ENCODE assay signal across 22 cellular contexts in the genomic region with DNA sequence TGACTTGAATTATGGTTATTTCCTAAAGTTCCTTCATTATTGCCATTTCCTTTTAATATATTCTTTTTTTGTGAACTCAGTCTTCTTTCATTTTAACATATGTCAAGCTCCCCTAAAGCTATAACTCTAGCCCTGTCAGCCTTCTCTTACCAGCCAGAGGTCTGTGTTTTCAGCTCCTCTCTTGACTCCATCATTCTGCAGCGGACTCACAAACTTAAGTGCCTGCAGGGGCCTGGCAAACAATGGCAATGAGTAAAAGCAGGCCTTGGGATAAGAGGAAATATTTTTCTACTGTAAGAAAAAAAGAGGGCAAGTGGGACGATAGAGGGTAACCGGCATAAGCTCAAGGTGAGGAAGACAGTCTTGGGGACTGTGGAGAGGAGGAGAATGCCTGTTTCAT.
"Had no signal": no experiment of that assay in that cellular context is flagged by ENCODE, and none has a peak within 500 bp of the region (broad histone marks: within the 10 kb centered on the region; RNA-seq: fewer than 3 reads in every experiment).

No MANE protein-coding gene starts in this region.

- H3K4me3 Mint-ChIP-seq: activated CD4-positive, alpha-beta memory T cell treated with anti-CD3 and anti-CD28 coated beads, Interleukin-2, amount 10 ng/mL, durations not matched to agents 7 days and 5 days; activated naive CD4-positive, alpha-beta T cell treated with anti-CD3 and anti-CD28 coated beads, Interleukin-2, amount 50 U/mL, for 24 hours; activated T-cell treated with anti-CD3 and anti-CD28 coated beads, Interleukin-2, amount 50 U/mL, for 72 hours; central memory CD8-positive, alpha-beta T cell had no signal

- H3K4me3 ChIP-seq: K562 had no signal

- H3K9me3 Mint-ChIP-seq: activated CD4-positive, alpha-beta memory T cell treated with anti-CD3 and anti-CD28 coated beads, Interleukin-2, amount 10 ng/mL, durations not matched to agents 7 days and 5 days; activated naive CD4-positive, alpha-beta T cell treated with anti-CD3 and anti-CD28 coated beads, Interleukin-2, amount 50 U/mL, for 24 hours; activated T-cell treated with anti-CD3 and anti-CD28 coated beads, Interleukin-2, amount 50 U/mL, for 72 hours; activated T-helper 2 cell treated with anti-CD3 and anti-CD28 coated beads, Interferon-gamma antibody, Interleukin-2, Interleukin-4, amounts not matched to agents 10 μg/mL and 5 μg/mL and 100 μg/mL, durations not matched to agents 14 hours and 24 hours and 36 hours; central memory CD8-positive, alpha-beta T cell had no signal

- H3K27ac Mint-ChIP-seq: activated CD4-positive, alpha-beta memory T cell treated with anti-CD3 and anti-CD28 coated beads, Interleukin-2, amount 10 ng/mL, durations not matched to agents 7 days and 5 days; activated naive CD4-positive, alpha-beta T cell treated with anti-CD3 and anti-CD28 coated beads, Interleukin-2, amount 50 U/mL, for 24 hours; activated T-cell treated with anti-CD3 and anti-CD28 coated beads, Interleukin-2, amount 50 U/mL, for 72 hours; activated T-helper 2 cell treated with anti-CD3 and anti-CD28 coated beads, Interferon-gamma antibody, Interleukin-2, Interleukin-4, amounts not matched to agents 10 μg/mL and 5 μg/mL and 100 μg/mL, durations not matched to agents 14 hours and 24 hours and 36 hours had no signal

- DNase-seq: activated CD4-positive, alpha-beta memory T cell treated with anti-CD3 and anti-CD28 coated beads, Interleukin-2, amount 10 ng/mL, durations not matched to agents 7 days and 5 days; activated CD4-positive, alpha-beta T cell treated with anti-CD3 and anti-CD28 coated beads, Interleukin-2, amount 50 U/mL, for 1 hour; activated CD4-positive, CD25-positive, alpha-beta regulatory T cell; activated gamma-delta T cell treated with Interleukin-2 at 50 U/mL for 16 hours; activated T-cell treated with anti-CD3 and anti-CD28 coated beads, Interleukin-2, amount 50 U/mL, for 72 hours; aorta; Karpas-422; NCI-H1048; NCI-H146; NCI-H187 treated with DMSO at 0.1 percent for 48 hours; NCI-H345; NCI-H510A; NCI-H526 treated with DMSO at 0.1 percent for 48 hours; NCI-H82; SIG-M5; T-helper 1 cell had no signal

- ATAC-seq: activated T-cell treated with anti-CD3 and anti-CD28 coated beads, Interleukin-2, amount 50 U/mL, for 72 hours; K562 had no signal

- FAIRE-seq: bronchial epithelial cell, K562 had no signal

- H3K27me3 Mint-ChIP-seq: activated CD4-positive, alpha-beta memory T cell treated with anti-CD3 and anti-CD28 coated beads, Interleukin-2, amount 10 ng/mL, durations not matched to agents 7 days and 5 days; activated naive CD4-positive, alpha-beta T cell treated with anti-CD3 and anti-CD28 coated beads, Interleukin-2, amount 50 U/mL, for 24 hours; central memory CD8-positive, alpha-beta T cell had no signal

- H3K27ac ChIP-seq: VCaP had no signal
